Comparison of ENCODE assay signal across 9 cellular contexts in genomic region chr16:56520251-56520577, GRCh38. TPM values are rescaled to one million over a fixed set of nuclear protein-coding genes. Genes with fewer than 3 reads are reported as not detected.
DNase-seq lines count a peak whose midpoint lies in the region; ATAC-seq and TF ChIP-seq lines count a peak whose summit lies in the region.
"Had no signal": no experiment of that assay in that cellular context is flagged by ENCODE, and none has a peak within 500 bp of the region (broad histone marks: within the 10 kb centered on the region; RNA-seq: fewer than 3 reads in every experiment).

No MANE protein-coding gene starts in this region.

- peak overlapping the region; percentile 85 for H3K4me3 Mint-ChIP-seq in nephron progenitor cell

- no peaks in the 10 kb centered on the region for H3K36me3 ChIP-seq in MG63

- intact Hi-C loops in dorsolateral prefrontal cortex (cut with DNase I) = loop anchor here in 1 of 2 donors (10.0 kb wide), 1 partner anchor 165 kb away; the partner anchor contains the start of gene MT1X

- peaks cover 34% of the 10 kb centered on the region for H3K4me1 Mint-ChIP-seq in nephron progenitor cell

- peak overlapping the region; percentile 90 for H3K4me3 ChIP-seq in MG63
- peak overlapping the region; percentile 58 to 100 (median 97) for H3K4me3 ChIP-seq in dorsolateral prefrontal cortex

- peaks cover 10% of the 10 kb centered on the region for H3K27me3 Mint-ChIP-seq in nephron progenitor cell (ENCODE audit: low read depth, poor library complexity)

- no peak for ATAC-seq in HG02588 (IDR thresholded peaks at IDR 0.05; ENCODE audit: unreplicated experiment)

- H3K27ac ChIP-seq in C4-2B = peak overlapping the region; percentile 80
- peak overlapping the region; percentile 89 to 100 (median 99) for H3K27ac ChIP-seq in dorsolateral prefrontal cortex

- no peak for DNase-seq in MG63
- DNase-seq in dorsolateral prefrontal cortex = no peak
- no peak for DNase-seq in nephron progenitor cell
- no peak for DNase-seq in GM19240 (ENCODE audit: insufficient read length, low spot score)
- DNase-seq in activated effector memory CD4-positive, alpha-beta T cell treated with anti-CD3 and anti-CD28 coated beads, Interleukin-2, amount 50 U/mL, for 16 hours = no peak
- DNase-seq in D341Med (ENCODE audit: low spot score) = no peak

- no peak overlapping the region for H3K27ac Mint-ChIP-seq in nephron progenitor cell

- no peaks in the 10 kb centered on the region for H3K9me3 ChIP-seq in MG63

- TF ChIP-seq CTCF in C4-2B (conservative IDR thresholded peaks at IDR 0.05) = no peak
- peak in 2 of 56 donors; percentile 2 to 16 for TF ChIP-seq CTCF in dorsolateral prefrontal cortex (IDR thresholded peaks at IDR 0.05 in 54 of 56, conservative IDR thresholded peaks at IDR 0.05 in 2 of 56; ENCODE audit: low read depth in 1 of 56, partially characterized antibody in 56 of 56)
- TF ChIP-seq CTCF in nephron progenitor cell (IDR thresholded peaks at IDR 0.05) = no peak

- no peaks in the 10 kb centered on the region for H3K9me3 Mint-ChIP-seq in nephron progenitor cell

- H3K27me3 ChIP-seq in MG63 (no peaks in the 10 kb centered on the region), dorsolateral prefrontal cortex (no peaks in the 10 kb centered on the region)

- no peaks in the 10 kb centered on the region for H3K36me3 Mint-ChIP-seq in nephron progenitor cell (ENCODE audit: low read depth)

RNA-seq across cellular contexts. Expression of gene BBS2, which starts 0.4 kb away (rescaled TPM):
- 99.1 and 141 TPM in 2 replicates for total RNA-seq in MG63 (2014; rRNA removed; shearing (Covaris generic); ENCODE audit: low replicate concordance)
- 100 to 1,000 TPM; 104 to 260 (median 168) TPM for total RNA-seq in dorsolateral prefrontal cortex

RNA-seq across cellular contexts. Expression of gene MT4, which starts 44.7 kb away (rescaled TPM):
- total RNA-seq in MG63 (2014; rRNA removed; shearing (Covaris generic); ENCODE audit: low replicate concordance) = not detected in 2 replicates
- not detected for total RNA-seq in dorsolateral prefrontal cortex
- total RNA-seq: T-helper 1 cell treated with Interleukin-12 subunit alpha and Interleukin-12 subunit beta and Interleukin-4 antibody, amounts not matched to agents 30 ng/mL and 1 ng/mL, for 36 hours had no signal
